1 cellular context compared by ENCODE assay signal in the genomic region with DNA sequence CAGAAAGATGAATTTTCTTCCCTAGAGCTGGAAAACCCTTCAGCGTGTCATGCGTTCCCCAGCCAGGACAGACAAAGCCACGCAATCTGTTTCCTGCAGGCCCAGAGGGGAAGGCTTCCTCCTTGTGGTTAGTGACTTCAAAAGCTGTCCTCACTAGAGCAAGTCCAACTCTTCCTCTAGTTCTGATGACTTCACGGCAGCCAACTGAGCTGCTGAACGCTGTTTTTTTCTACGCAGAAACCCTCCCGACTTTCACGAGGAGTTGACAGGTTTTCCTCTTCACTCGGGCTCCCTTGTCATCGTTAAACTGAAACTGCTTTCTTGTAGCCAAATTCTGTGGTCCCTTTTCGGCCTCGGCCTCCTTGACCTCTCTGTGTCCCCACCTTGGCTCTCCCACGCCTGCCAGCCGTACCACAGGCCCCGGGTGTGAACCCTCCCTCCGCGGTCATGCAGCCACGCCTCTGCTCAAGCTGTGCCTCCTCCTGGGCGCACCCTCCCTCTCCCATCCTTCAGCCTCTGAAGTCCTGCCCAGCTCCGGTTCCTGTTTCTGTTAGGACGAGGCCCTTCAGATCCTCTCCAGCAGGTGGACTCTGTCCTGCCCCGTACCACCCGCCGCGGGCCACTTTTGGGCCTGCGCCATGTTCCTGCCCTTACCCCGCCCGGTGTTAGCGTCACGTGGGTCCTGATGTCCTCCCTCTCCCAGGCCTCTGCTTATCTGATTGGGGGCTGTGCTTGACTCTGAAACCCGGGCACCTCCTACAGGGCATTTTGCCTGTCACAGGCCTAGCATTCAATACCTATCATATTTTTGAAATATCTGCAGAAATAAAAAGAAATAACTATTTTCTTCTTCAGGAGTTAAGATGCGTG.
TF ChIP-seq lines count a peak whose summit lies in the region.

No MANE protein-coding gene starts in this region.

TF ChIP-seq in K562, 482 proteins besides CTCF, POLR2A, EP300 and RAD21 (continued from another document and continues in another):
- TF ChIP-seq E2F5 (CRISPR knock-in tag; IDR thresholded peaks at IDR 0.05) (no peak), ZNF75A (CRISPR knock-in tag; IDR thresholded peaks at IDR 0.05) (no peak), FOS (IDR thresholded peaks at IDR 0.05; ENCODE audit: extremely low read depth, insufficient read length) (no peak), SIN3B (IDR thresholded peaks at IDR 0.05; ENCODE audit: low read depth) (no peak), ZNF561 (CRISPR knock-in tag; conservative IDR thresholded peaks at IDR 0.05) (no peak), SFPQ (IDR thresholded peaks at IDR 0.05; ENCODE audit: low read depth, low read length) (no peak), RREB1 (CRISPR knock-in tag; IDR thresholded peaks at IDR 0.05) (peak; percentile 41; the same call in 1 of the 2 replicates), ARID1B (IDR thresholded peaks at IDR 0.05) (peak; percentile 84), SREBF1 (IDR thresholded peaks at IDR 0.05; ENCODE audit: borderline replicate concordance, low read depth, low read length) (0 out of 2 replicates have a peak, but pooled peaks have one; percentile 76), PRPF4 (IDR thresholded peaks at IDR 0.05; ENCODE audit: insufficient read depth, low read depth, low read length, poor library complexity, severe bottlenecking) (no peak), ZNF384 (IDR thresholded peaks at IDR 0.05; ENCODE audit: low read depth, low read length) (peak; percentile 74), PTRF (tag; IDR thresholded peaks at IDR 0.05) (no peak), EZH2 (IDR thresholded peaks at IDR 0.05; ENCODE audit: borderline replicate concordance, low read depth, low read length) (no peak), ZNF217 (CRISPR knock-in tag; IDR thresholded peaks at IDR 0.05) (no peak), C11orf30 (IDR thresholded peaks at IDR 0.05; ENCODE audit: low read depth) (no peak), ZNF639 (CRISPR knock-in tag; conservative IDR thresholded peaks at IDR 0.05 in 1 of 2, IDR thresholded peaks at IDR 0.05 in 1 of 2) (no peak; a peak in 1 of 4 replicates), SIRT6 (IDR thresholded peaks at IDR 0.05; ENCODE audit: low read depth, low read length) (no peak), JUN (IDR thresholded peaks at IDR 0.05; ENCODE audit: borderline replicate concordance, low read depth, low read length) (no peak), JUN (CRISPR knock-in tag; IDR thresholded peaks at IDR 0.05; ENCODE audit: borderline replicate concordance) (no peak), ARID3B (CRISPR knock-in tag; IDR thresholded peaks at IDR 0.05; ENCODE audit: borderline replicate concordance) (no peak), ZNF551 (CRISPR knock-in tag; IDR thresholded peaks at IDR 0.05) (no peak), POLR3A (IDR thresholded peaks at IDR 0.05; ENCODE audit: borderline replicate concordance, extremely low read depth, insufficient read depth, insufficient read length) (no peak), SRF (CRISPR knock-in tag; IDR thresholded peaks at IDR 0.05) (peak in 1 of 2 experiments; percentile 34; a peak in 2 of 4 replicates), HMGN3 (IDR thresholded peaks at IDR 0.05; ENCODE audit: borderline replicate concordance, extremely low read depth, insufficient read length, low read depth, low read length) (peak; percentile 90), GTF2A2 (tag; IDR thresholded peaks at IDR 0.05) (no peak), RNF2 (IDR thresholded peaks at IDR 0.05) (peak; percentile 85), HEY1 (CRISPR knock-in tag; IDR thresholded peaks at IDR 0.05; ENCODE audit: borderline replicate concordance) (no peak), ZNF507 (tag; conservative IDR thresholded peaks at IDR 0.05) (no peak), ZNF740 (CRISPR knock-in tag; IDR thresholded peaks at IDR 0.05) (peak; percentile 92), ZNF740 (tag; IDR thresholded peaks at IDR 0.05) (peak in 1 of 2 experiments; percentile 78; a peak in 2 of 4 replicates), ZSCAN32 (CRISPR knock-in tag; IDR thresholded peaks at IDR 0.05) (no peak), ID3 (CRISPR knock-in tag; IDR thresholded peaks at IDR 0.05) (no peak), ID3 (tag; IDR thresholded peaks at IDR 0.05) (peak; percentile 83; the same call in 1 of the 2 replicates), PHTF2 (CRISPR knock-in tag; IDR thresholded peaks at IDR 0.05) (no peak)
- TF ChIP-seq, protein P1, sequence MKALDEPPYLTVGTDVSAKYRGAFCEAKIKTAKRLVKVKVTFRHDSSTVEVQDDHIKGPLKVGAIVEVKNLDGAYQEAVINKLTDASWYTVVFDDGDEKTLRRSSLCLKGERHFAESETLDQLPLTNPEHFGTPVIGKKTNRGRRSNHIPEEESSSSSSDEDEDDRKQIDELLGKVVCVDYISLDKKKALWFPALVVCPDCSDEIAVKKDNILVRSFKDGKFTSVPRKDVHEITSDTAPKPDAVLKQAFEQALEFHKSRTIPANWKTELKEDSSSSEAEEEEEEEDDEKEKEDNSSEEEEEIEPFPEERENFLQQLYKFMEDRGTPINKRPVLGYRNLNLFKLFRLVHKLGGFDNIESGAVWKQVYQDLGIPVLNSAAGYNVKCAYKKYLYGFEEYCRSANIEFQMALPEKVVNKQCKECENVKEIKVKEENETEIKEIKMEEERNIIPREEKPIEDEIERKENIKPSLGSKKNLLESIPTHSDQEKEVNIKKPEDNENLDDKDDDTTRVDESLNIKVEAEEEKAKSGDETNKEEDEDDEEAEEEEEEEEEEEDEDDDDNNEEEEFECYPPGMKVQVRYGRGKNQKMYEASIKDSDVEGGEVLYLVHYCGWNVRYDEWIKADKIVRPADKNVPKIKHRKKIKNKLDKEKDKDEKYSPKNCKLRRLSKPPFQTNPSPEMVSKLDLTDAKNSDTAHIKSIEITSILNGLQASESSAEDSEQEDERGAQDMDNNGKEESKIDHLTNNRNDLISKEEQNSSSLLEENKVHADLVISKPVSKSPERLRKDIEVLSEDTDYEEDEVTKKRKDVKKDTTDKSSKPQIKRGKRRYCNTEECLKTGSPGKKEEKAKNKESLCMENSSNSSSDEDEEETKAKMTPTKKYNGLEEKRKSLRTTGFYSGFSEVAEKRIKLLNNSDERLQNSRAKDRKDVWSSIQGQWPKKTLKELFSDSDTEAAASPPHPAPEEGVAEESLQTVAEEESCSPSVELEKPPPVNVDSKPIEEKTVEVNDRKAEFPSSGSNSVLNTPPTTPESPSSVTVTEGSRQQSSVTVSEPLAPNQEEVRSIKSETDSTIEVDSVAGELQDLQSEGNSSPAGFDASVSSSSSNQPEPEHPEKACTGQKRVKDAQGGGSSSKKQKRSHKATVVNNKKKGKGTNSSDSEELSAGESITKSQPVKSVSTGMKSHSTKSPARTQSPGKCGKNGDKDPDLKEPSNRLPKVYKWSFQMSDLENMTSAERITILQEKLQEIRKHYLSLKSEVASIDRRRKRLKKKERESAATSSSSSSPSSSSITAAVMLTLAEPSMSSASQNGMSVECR (CRISPR knock-in tag; IDR thresholded peaks at IDR 0.05) = peak; percentile 65; the same call in 1 of the 2 replicates
- TF ChIP-seq, protein P2, sequence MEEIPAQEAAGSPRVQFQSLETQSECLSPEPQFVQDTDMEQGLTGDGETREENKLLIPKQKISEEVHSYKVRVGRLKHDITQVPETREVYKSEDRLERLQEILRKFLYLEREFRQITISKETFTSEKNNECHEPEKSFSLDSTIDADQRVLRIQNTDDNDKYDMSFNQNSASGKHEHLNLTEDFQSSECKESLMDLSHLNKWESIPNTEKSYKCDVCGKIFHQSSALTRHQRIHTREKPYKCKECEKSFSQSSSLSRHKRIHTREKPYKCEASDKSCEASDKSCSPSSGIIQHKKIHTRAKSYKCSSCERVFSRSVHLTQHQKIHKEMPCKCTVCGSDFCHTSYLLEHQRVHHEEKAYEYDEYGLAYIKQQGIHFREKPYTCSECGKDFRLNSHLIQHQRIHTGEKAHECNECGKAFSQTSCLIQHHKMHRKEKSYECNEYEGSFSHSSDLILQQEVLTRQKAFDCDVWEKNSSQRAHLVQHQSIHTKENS (CRISPR knock-in tag; IDR thresholded peaks at IDR 0.05) = no peak
